In genomic region chr12:14384783-14385638, GRCh38 we compare ENCODE assay signal across 8 cellular contexts. TPM values are rescaled to one million over a fixed set of nuclear protein-coding genes. Genes with fewer than 3 reads are reported as not detected.
DNase-seq lines count a peak whose midpoint lies in the region; ATAC-seq lines count a peak whose summit lies in the region.

No MANE protein-coding gene starts in this region.

- H3K27me3 Mint-ChIP-seq in T-cell = no peaks in the 10 kb centered on the region

- CTCF ChIA-PET in T-cell (lab: Charles Lee) = interaction anchor here (0.7 to 5.4 kb wide), 12 partner anchors 10 to 571 kb away, joined by 3 to 71 read pairs (median 8); partner anchors contain the start of gene ATF7IP (in 2 of the 2)

- H3K4me3 ChIP-seq in iPS-18a (ENCODE audit: low read length) (peak overlapping the region; percentile 23), skeletal muscle satellite cell (ENCODE audit: low read length) (peak overlapping the region; percentile 48)

- H3K4me1 Mint-ChIP-seq in T-cell = peaks cover 60 to 68% (median 63%) of the 10 kb centered on the region in 3 donors

- no peaks in the 10 kb centered on the region for H3K27me3 ChIP-seq in iPS-18a (ENCODE audit: control insufficient read depth, insufficient read depth, low read length)
- no peaks in the 10 kb centered on the region for H3K27me3 ChIP-seq in skeletal muscle satellite cell (ENCODE audit: control insufficient read depth, insufficient read depth, low read length)

- H3K27ac Mint-ChIP-seq in T-cell = peak overlapping the region; percentile 89 to 92

- peak; percentile 90 for ATAC-seq in HG02571 (IDR thresholded peaks at IDR 0.05; ENCODE audit: unreplicated experiment)
- peak; percentile 88 to 93 (median 91) for ATAC-seq in T-cell (replicated peaks in 1 of 4)

- POLR2A ChIA-PET in T-cell (lab: Charles Lee) = interaction anchor here (0.7 to 5.5 kb wide), 15 partner anchors 9 to 386 kb away, joined by 3 to 56 read pairs (median 5); partner anchors contain the start of gene ATF7IP (in 2 of the 2)

- H3K36me3 ChIP-seq in iPS-18a (ENCODE audit: control insufficient read depth, low read depth, low read length) (no peaks in the 10 kb centered on the region), skeletal muscle satellite cell (ENCODE audit: insufficient read depth, low read length) (no peaks in the 10 kb centered on the region)

- peak overlapping the region; percentile 76 for H3K27ac ChIP-seq in iPS-18a (ENCODE audit: low read length)

- peaks cover 0 to 7% (median 2%) of the 10 kb centered on the region in 3 donors for H3K9me3 Mint-ChIP-seq in T-cell

- H3K9me3 ChIP-seq in iPS-18a (ENCODE audit: control insufficient read depth, low read depth, low read length) (peaks cover 3% of the 10 kb centered on the region), skeletal muscle satellite cell (replicated peaks; ENCODE audit: low read length) (peaks cover 3% of the 10 kb centered on the region)

- H3K9ac ChIP-seq in iPS-18a (ENCODE audit: low read length) = peak overlapping the region; percentile 70
- peak overlapping the region; percentile 65 for H3K9ac ChIP-seq in skeletal muscle satellite cell (ENCODE audit: low read depth, low read length)

- peak overlapping the region; percentile 58 to 75 (median 71) for H3K4me3 Mint-ChIP-seq in T-cell

- peak overlapping the region; percentile 72 for H3K4me2 ChIP-seq in skeletal muscle satellite cell (ENCODE audit: low read length)

- peaks cover 33% of the 10 kb centered on the region for H3K36me3 Mint-ChIP-seq in T-cell

- peak; percentile 46 for DNase-seq in SIG-M5 treated with dmso at 0.1 percent for 504 hours (lab: John Stamatoyannopoulos, UW; ENCODE audit: unreplicated experiment)
- no peak for DNase-seq in SIG-M5 (lab: John Stamatoyannopoulos, UW)
- peak; percentile 79 for DNase-seq in NCI-H1048 (lab: John Stamatoyannopoulos, UW)
- peak; percentile 18 to 80 (median 54) for DNase-seq in T-cell
- peak; percentile 93 for DNase-seq in brain pericyte (ENCODE audit: low read depth, low spot score)

- H3K4me1 ChIP-seq in iPS-18a (ENCODE audit: control insufficient read depth, low read depth, low read length) = peaks cover 53% of the 10 kb centered on the region
- peaks cover 22% of the 10 kb centered on the region for H3K4me1 ChIP-seq in skeletal muscle satellite cell (ENCODE audit: control insufficient read depth, insufficient read depth, low read length)

RNA-seq across cellular contexts. Expression of gene ATF7IP, which starts 19.5 kb away (rescaled TPM):
- total RNA-seq in T-cell = 100 to 1,000 TPM; 112 to 165 (median 147) TPM
- total RNA-seq in skeletal muscle satellite cell (2012; rRNA removed) = 19.7 and 28.4 TPM in 2 replicates
